In the genomic region with DNA sequence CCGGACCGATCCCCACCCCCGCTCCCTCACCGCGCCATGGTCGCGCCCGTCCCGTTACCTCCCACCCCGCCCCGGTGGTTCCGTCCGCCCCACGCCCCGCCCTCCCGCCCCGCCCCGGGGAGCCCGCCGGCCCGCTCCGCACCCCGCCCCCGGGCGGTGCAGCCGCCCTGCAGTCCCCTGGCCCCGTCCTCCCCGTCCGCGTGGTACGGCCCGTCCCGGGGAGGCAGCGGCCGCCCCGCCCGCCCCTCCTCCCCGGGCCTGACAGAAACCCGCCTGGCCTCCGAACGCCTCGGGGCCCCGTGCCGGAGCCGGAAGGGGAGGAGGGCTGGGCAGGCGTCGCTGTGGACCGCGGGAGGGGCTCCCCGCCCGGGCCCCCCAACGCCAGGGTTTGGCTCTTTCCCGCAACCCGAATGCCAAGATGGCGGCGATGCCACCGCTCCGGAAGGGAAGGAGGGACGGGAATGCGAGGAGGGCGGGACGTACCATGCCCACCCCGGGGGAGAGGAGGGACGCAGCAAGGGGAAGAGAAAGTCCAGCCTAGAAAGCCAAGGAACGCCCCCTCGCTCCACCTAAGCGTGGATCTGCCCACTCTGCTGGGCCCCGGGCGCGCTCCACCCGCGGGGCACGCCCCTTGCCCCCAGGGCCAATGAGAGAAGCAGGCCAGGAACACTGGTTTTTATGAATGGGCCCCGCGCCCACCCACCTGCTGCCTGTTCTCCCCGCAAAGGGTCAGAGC, we compare ENCODE assay signal across 1 cellular context.
A peak's percentile ranks its signal among the peaks of the same experiment; 100 is the strongest.
TF ChIP-seq lines count a peak whose summit lies in the region.

A gene (minus strand): TSS at position 56 of the 736 bp plus-strand sequence. CDS start 132 bp downstream, outside the sequence.

TF ChIP-seq in HEK293, 187 proteins besides CTCF, POLR2A, EP300 and RAD21 (continued from another document):
- TF ChIP-seq ZNF366 (tag by site-specific recombination; conservative IDR thresholded peaks at IDR 0.05), result peak; percentile 94
- TF ChIP-seq ZNF341 (tag by site-specific recombination; IDR thresholded peaks at IDR 0.05; ENCODE audit: low read depth), result peak; percentile 24
- no peak for TF ChIP-seq ZNF155 (tag by site-specific recombination; IDR thresholded peaks at IDR 0.05)
- TF ChIP-seq ZNF654 (tag by site-specific recombination; IDR thresholded peaks at IDR 0.05; ENCODE audit: low read depth), result no peak
- no peak for TF ChIP-seq ZNF274 (IDR thresholded peaks at IDR 0.05; ENCODE audit: low read length)
- TF ChIP-seq ZNF274 (tag by site-specific recombination; IDR thresholded peaks at IDR 0.05; ENCODE audit: borderline replicate concordance), result no peak
- no peak for TF ChIP-seq MEIS1 (CRISPR knock-in tag; IDR thresholded peaks at IDR 0.05; ENCODE audit: borderline replicate concordance)
- no peak for TF ChIP-seq ZNF184 (tag by site-specific recombination; IDR thresholded peaks at IDR 0.05)
- TF ChIP-seq ZNF404 (tag by site-specific recombination; IDR thresholded peaks at IDR 0.05), result no peak
- TF ChIP-seq ZSCAN30 (tag by site-specific recombination; IDR thresholded peaks at IDR 0.05), result peak; percentile 54
- no peak for TF ChIP-seq ZNF785 (tag by site-specific recombination; IDR thresholded peaks at IDR 0.05)
- TF ChIP-seq, protein P1, sequence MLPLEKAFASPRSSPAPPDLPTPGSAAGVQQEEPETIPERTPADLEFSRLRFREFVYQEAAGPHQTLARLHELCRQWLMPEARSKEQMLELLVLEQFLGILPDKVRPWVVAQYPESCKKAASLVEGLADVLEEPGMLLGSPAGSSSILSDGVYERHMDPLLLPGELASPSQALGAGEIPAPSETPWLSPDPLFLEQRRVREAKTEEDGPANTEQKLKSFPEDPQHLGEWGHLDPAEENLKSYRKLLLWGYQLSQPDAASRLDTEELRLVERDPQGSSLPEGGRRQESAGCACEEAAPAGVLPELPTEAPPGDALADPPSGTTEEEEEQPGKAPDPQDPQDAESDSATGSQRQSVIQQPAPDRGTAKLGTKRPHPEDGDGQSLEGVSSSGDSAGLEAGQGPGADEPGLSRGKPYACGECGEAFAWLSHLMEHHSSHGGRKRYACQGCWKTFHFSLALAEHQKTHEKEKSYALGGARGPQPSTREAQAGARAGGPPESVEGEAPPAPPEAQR (tag by site-specific recombination; IDR thresholded peaks at IDR 0.05), result peak; percentile 65; the same call in 1 of the 2 replicates
- no peak; the same call in 1 of the 2 replicates for TF ChIP-seq GLIS1 (tag by site-specific recombination; IDR thresholded peaks at IDR 0.05)
- no peak for TF ChIP-seq ZNF433 (tag by site-specific recombination; IDR thresholded peaks at IDR 0.05; ENCODE audit: low read depth)
- TF ChIP-seq ZNF707 (tag by site-specific recombination; IDR thresholded peaks at IDR 0.05), result no peak
- no peak for TF ChIP-seq ZNF37A (tag by site-specific recombination; IDR thresholded peaks at IDR 0.05)
